15 cellular contexts compared by ENCODE assay signal in the genomic region with DNA sequence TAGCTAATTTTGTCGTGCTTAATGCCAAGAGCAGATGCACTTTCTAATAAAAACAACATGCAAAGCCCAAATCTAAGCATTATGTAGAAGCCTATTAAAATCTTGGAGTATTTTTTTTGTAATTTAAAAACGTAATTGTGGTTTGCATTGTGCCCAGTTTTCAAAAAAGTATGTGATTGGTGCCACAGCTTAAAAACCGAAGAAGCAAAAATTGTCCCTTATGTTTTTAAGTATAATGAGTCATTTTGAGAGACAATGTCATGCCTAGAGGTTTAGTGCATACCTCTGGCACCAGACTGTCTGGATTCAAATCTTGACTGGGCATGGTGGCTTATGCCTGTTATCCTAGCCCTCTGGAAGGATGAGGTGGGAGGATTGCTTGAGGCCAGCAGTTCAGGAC.
DNase-seq lines count a peak whose midpoint lies in the region; ATAC-seq and TF ChIP-seq lines count a peak whose summit lies in the region.
"Had no signal": no experiment of that assay in that cellular context is flagged by ENCODE, and none has a peak within 500 bp of the region (broad histone marks: within the 10 kb centered on the region; RNA-seq: fewer than 3 reads in every experiment).

No MANE protein-coding gene starts in this region.

- H3K4me3 Mint-ChIP-seq in brain = peak overlapping the region in 1 of 5 experiments; percentile 68
- no peak overlapping the region for H3K4me3 Mint-ChIP-seq in CD8-positive, alpha-beta T cell
- H3K4me3 Mint-ChIP-seq: CD14-positive monocyte; naive thymus-derived CD8-positive, alpha-beta T cell; T-helper 1 cell treated with Interleukin-12 subunit alpha and Interleukin-12 subunit beta and Interleukin-4 antibody, amounts not matched to agents 30 μg/mL and 1 μg/mL, for 36 hours had no signal

- H3K4me3 ChIP-seq in hepatocyte = no peak overlapping the region
- H3K4me3 ChIP-seq in CD8-positive, alpha-beta T cell (ENCODE audit: low read depth, low read length) = no peak overlapping the region
- H3K4me3 ChIP-seq: spleen had no signal

- H4K20me1 ChIP-seq in hepatocyte (ENCODE audit: insufficient read depth, poor library complexity, severe bottlenecking) = no peaks in the 10 kb centered on the region

- TF ChIP-seq CTCF in brain (conservative IDR thresholded peaks at IDR 0.05) = no peak
- TF ChIP-seq CTCF in hepatocyte (IDR thresholded peaks at IDR 0.05; ENCODE audit: poor library complexity) = no peak
- TF ChIP-seq CTCF in CD8-positive, alpha-beta T cell (IDR thresholded peaks at IDR 0.05) = no peak

- peaks cover 5 to 20% (median 13%) of the 10 kb centered on the region in 5 experiments for H3K9me3 Mint-ChIP-seq in brain
- H3K9me3 Mint-ChIP-seq in CD8-positive, alpha-beta T cell = peaks cover 14% of the 10 kb centered on the region

- DNase-seq in AG20443 (ENCODE audit: low spot score) (peak; percentile 51), LHCN-M2 (ENCODE audit: low read depth) (peak; percentile 54), kidney tubule cell (ENCODE audit: low spot score) (peak; percentile 35), hepatocyte (ENCODE audit: low spot score) (no peak), Ammon's horn (ENCODE audit: low spot score) (no peak), sciatic nerve (ENCODE audit: low spot score) (no peak)
- no peak for DNase-seq in CD8-positive, alpha-beta T cell
- DNase-seq: activated CD4-positive, CD25-positive, alpha-beta regulatory T cell; naive thymus-derived CD8-positive, alpha-beta T cell; NCI-H1694; posterior cingulate gyrus; spleen had no signal

- no peak for ATAC-seq in CD8-positive, alpha-beta T cell
- ATAC-seq in sciatic nerve = no peak
- ATAC-seq: naive thymus-derived CD8-positive, alpha-beta T cell had no signal

- intact Hi-C loops in CD8-positive, alpha-beta T cell (cut with DNase I, micrococcal nuclease) = no loop called here
- intact Hi-C loops in sciatic nerve (cut with DNase I) = no loop called here

- H3K4me1 ChIP-seq in hepatocyte (ENCODE audit: insufficient read depth) = no peaks in the 10 kb centered on the region
- no peaks in the 10 kb centered on the region for H3K4me1 ChIP-seq in CD8-positive, alpha-beta T cell (ENCODE audit: insufficient read depth, low read length)

- H3K27ac ChIP-seq in hepatocyte = no peak overlapping the region
- no peak overlapping the region for H3K27ac ChIP-seq in CD8-positive, alpha-beta T cell (ENCODE audit: low read depth, low read length)
- H3K27ac ChIP-seq: spleen had no signal

- H3K4me1 Mint-ChIP-seq in brain = peaks cover 31% of the 10 kb centered on the region
- peaks cover 14% of the 10 kb centered on the region for H3K4me1 Mint-ChIP-seq in CD8-positive, alpha-beta T cell (ENCODE audit: low read depth)

- H3K9me3 ChIP-seq in hepatocyte (ENCODE audit: low read depth) = no peaks in the 10 kb centered on the region
- no peaks in the 10 kb centered on the region for H3K9me3 ChIP-seq in CD8-positive, alpha-beta T cell (ENCODE audit: low read length)

- H3K9me2 ChIP-seq in hepatocyte (replicated peaks; ENCODE audit: insufficient read depth) = no peaks in the 10 kb centered on the region

- H3K79me2 ChIP-seq in hepatocyte = peaks cover 46% of the 10 kb centered on the region

- no peak overlapping the region for H2AFZ ChIP-seq in hepatocyte

- peak overlapping the region in 3 of 5 experiments; percentile 37 to 91 (median 58) for H3K27ac Mint-ChIP-seq in brain
- H3K27ac Mint-ChIP-seq in CD8-positive, alpha-beta T cell = no peak overlapping the region
- H3K27ac Mint-ChIP-seq: CD14-positive monocyte; naive thymus-derived CD8-positive, alpha-beta T cell; T-helper 1 cell treated with Interleukin-12 subunit alpha and Interleukin-12 subunit beta and Interleukin-4 antibody, amounts not matched to agents 30 μg/mL and 1 μg/mL, for 36 hours had no signal

- peaks cover 24% of the 10 kb centered on the region for H3K36me3 Mint-ChIP-seq in brain
- peaks cover 18% of the 10 kb centered on the region for H3K36me3 Mint-ChIP-seq in CD8-positive, alpha-beta T cell

- POLR2A ChIA-PET in CD8-positive, alpha-beta T cell (lab: Charles Lee) = no interaction called here

- H3K4me2 ChIP-seq in hepatocyte = no peak overlapping the region

- CTCF ChIA-PET in CD8-positive, alpha-beta T cell (lab: Charles Lee) = no interaction called here

- H3K27me3 Mint-ChIP-seq in brain = peaks cover 2% of the 10 kb centered on the region
- no peaks in the 10 kb centered on the region for H3K27me3 Mint-ChIP-seq in CD8-positive, alpha-beta T cell (ENCODE audit: low read depth)
- H3K27me3 Mint-ChIP-seq: naive thymus-derived CD8-positive, alpha-beta T cell had no signal

- H3K27me3 ChIP-seq in hepatocyte = no peaks in the 10 kb centered on the region
- no peaks in the 10 kb centered on the region for H3K27me3 ChIP-seq in CD8-positive, alpha-beta T cell (ENCODE audit: insufficient read depth, low read length)
- H3K27me3 ChIP-seq: spleen had no signal

- 71% methylated on average over 3 of the region's 3 CpGs for WGBS in hepatocyte (ENCODE audit: low lambda C conversion rate, missing lambda C conversion rate)

- H3K36me3 ChIP-seq in hepatocyte (replicated peaks; ENCODE audit: insufficient read depth, low read depth) = no peaks in the 10 kb centered on the region
- H3K36me3 ChIP-seq in CD8-positive, alpha-beta T cell (ENCODE audit: insufficient read depth, low read length) = no peaks in the 10 kb centered on the region

Comparison
In these comparisons a context has a peak if more than half of its experiments do, and no peak if none do; other contexts are left out.
1. DNase-seq: peak in AG20443 (single experiment), LHCN-M2 (single experiment) and kidney tubule cell (single experiment); none in hepatocyte (single experiment), CD8-positive, alpha-beta T cell (0 of 7), Ammon's horn (single experiment) and sciatic nerve (single experiment).